Comparison of ENCODE assay signal across 19 cellular contexts in the genomic region with DNA sequence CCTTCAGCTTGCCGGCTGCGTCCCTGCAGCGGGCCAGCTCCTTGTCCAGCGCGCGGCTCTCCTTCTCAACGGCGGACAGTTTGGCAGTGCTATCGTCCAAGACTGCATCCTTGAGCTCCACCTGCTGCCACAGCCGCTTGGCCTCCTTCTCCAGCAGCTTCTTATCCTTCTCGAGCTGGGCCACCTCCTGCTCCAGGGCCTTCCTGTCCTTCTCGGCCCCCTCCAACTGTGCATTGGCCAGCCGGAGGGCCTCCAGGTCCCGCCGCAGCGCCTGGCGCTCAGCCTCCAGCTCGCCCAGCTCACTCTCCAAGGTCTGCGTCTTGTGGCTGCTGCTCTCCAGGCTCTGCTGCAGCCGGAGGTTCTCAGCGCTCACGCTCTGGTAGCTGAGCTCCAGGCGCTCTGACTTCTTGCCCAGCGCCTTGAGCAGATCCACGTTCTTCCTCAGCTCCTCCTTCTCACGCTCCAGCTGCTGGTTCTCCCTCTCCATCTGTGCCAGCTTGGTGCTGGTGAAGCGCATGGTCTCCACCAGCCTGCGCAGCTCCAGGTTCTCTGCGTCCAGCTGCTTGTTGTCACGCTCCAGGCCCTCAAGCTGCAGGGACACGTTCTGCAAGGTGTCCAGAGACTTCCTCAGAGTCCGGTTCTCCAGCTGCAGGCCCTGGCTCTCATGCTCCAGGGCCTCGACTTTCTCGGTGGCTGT.
A peak's percentile ranks its signal among the peaks of the same experiment; 100 is the strongest.
DNase-seq lines count a peak whose midpoint lies in the region; ATAC-seq and TF ChIP-seq lines count a peak whose summit lies in the region.
"Had no signal": no experiment of that assay in that cellular context is flagged by ENCODE, and none has a peak within 500 bp of the region (broad histone marks: within the 10 kb centered on the region; RNA-seq: fewer than 3 reads in every experiment).

No MANE protein-coding gene starts in this region.

- H3K9me3 ChIP-seq in mammary epithelial cell (replicated peaks; ENCODE audit: insufficient read depth, low read length), result no peaks in the 10 kb centered on the region
- H3K9me3 ChIP-seq: heart left ventricle, left ventricle myocardium inferior, mucosa of descending colon, right atrium auricular region had no signal

- BruUV-seq in MCF 10A (replicated peaks; lab: Mats Ljungman, UMichigan) (no TSS peak), mammary epithelial cell (replicated peaks; lab: Mats Ljungman, UMichigan) (no TSS peak)

- H3K4me3 Mint-ChIP-seq in MCF 10A (ENCODE audit: unreplicated experiment) (no peak overlapping the region), T-cell (no peak overlapping the region)
- peak overlapping the region; percentile 63 for H3K4me3 Mint-ChIP-seq in central memory CD8-positive, alpha-beta T cell
- H3K4me3 Mint-ChIP-seq in stimulated activated naive B cell treated with anti-CD40 and anti-IgM and Interleukin-4, amounts not matched to agents 10 μg/mL and 1 μg/mL and 100 μg/mL, for 72 hours, result peak overlapping the region; percentile 36 to 49
- H3K4me3 Mint-ChIP-seq: activated B cell treated with CpG ODN at 0.5 μM for 24 hours had no signal

- DNase-seq in MCF 10A (ENCODE audit: unreplicated experiment), result no peak
- DNase-seq in mammary epithelial cell, result no peak
- no peak for DNase-seq in T-cell
- no peak for DNase-seq in central memory CD8-positive, alpha-beta T cell (ENCODE audit: low spot score in 2 of 2)
- no peak for DNase-seq in stimulated activated naive B cell treated with anti-CD40 and anti-IgM and Interleukin-4, amounts not matched to agents 10 μg/mL and 1 μg/mL and 100 μg/mL, for 72 hours
- DNase-seq in GM20000 (ENCODE audit: low spot score), result no peak
- DNase-seq in D341Med (ENCODE audit: low spot score), result no peak
- DNase-seq in omental fat pad (ENCODE audit: low spot score), result no peak
- DNase-seq: activated B cell treated with CpG ODN at 0.5 μM for 24 hours, Calu3, GM23248, left ventricle myocardium inferior, NCI-H1417, OCI-M1 had no signal

- no peak overlapping the region for H3K4me3 ChIP-seq in mammary epithelial cell (replicated peaks in 1 of 3; ENCODE audit: insufficient read depth in 1 of 3, low read depth in 2 of 3, low read length in 3 of 3)
- H3K4me3 ChIP-seq: coronary artery, GM23248, heart left ventricle, left ventricle myocardium inferior, mucosa of descending colon, right atrium auricular region, tibial nerve had no signal

- WGBS in mammary epithelial cell (ENCODE audit: low coverage, missing lambda C conversion rate), result 96% methylated on average over 31 of the region's 34 CpGs

- H3K27me3 Mint-ChIP-seq in MCF 10A (ENCODE audit: insufficient read depth, unreplicated experiment) (no peaks in the 10 kb centered on the region), T-cell (no peaks in the 10 kb centered on the region)
- no peaks in the 10 kb centered on the region for H3K27me3 Mint-ChIP-seq in central memory CD8-positive, alpha-beta T cell
- H3K27me3 Mint-ChIP-seq in stimulated activated naive B cell treated with anti-CD40 and anti-IgM and Interleukin-4, amounts not matched to agents 10 μg/mL and 1 μg/mL and 100 μg/mL, for 72 hours, result no peaks in the 10 kb centered on the region
- H3K27me3 Mint-ChIP-seq: activated B cell treated with CpG ODN at 0.5 μM for 24 hours had no signal

- no peak for ATAC-seq in T-cell (replicated peaks in 1 of 4)
- ATAC-seq in central memory CD8-positive, alpha-beta T cell (replicated peaks; ENCODE audit: extremely low read depth, poor library complexity, severe bottlenecking), result no peak
- ATAC-seq in stimulated activated naive B cell treated with anti-CD40 and anti-IgM and Interleukin-4, amounts not matched to agents 10 μg/mL and 1 μg/mL and 100 μg/mL, for 72 hours (replicated peaks), result no peak
- ATAC-seq in omental fat pad (ENCODE audit: low FRiP score), result no peak
- ATAC-seq: heart left ventricle, mucosa of descending colon had no signal

- H3K4me1 Mint-ChIP-seq in MCF 10A (ENCODE audit: insufficient read depth, unreplicated experiment) (peaks cover 18% of the 10 kb centered on the region), T-cell (peaks cover 74 to 84% (median 79%) of the 10 kb centered on the region in 3 donors)
- peaks cover 69% of the 10 kb centered on the region for H3K4me1 Mint-ChIP-seq in central memory CD8-positive, alpha-beta T cell
- H3K4me1 Mint-ChIP-seq in stimulated activated naive B cell treated with anti-CD40 and anti-IgM and Interleukin-4, amounts not matched to agents 10 μg/mL and 1 μg/mL and 100 μg/mL, for 72 hours, result peaks cover 54 to 79% of the 10 kb centered on the region in 2 donors

- no peaks in the 10 kb centered on the region for H4K20me1 ChIP-seq in mammary epithelial cell (ENCODE audit: insufficient read depth, low read length)

- H3K36me3 ChIP-seq in mammary epithelial cell (ENCODE audit: insufficient read depth, low read length), result no peaks in the 10 kb centered on the region
- H3K36me3 ChIP-seq: right atrium auricular region had no signal

- H2AFZ ChIP-seq in mammary epithelial cell (ENCODE audit: low read depth, low read length), result no peak overlapping the region
- H2AFZ ChIP-seq: GM23248 had no signal

- H3K9me3 Mint-ChIP-seq in MCF 10A (ENCODE audit: unreplicated experiment), result no peaks in the 10 kb centered on the region
- no peaks in the 10 kb centered on the region for H3K9me3 Mint-ChIP-seq in T-cell
- no peaks in the 10 kb centered on the region for H3K9me3 Mint-ChIP-seq in central memory CD8-positive, alpha-beta T cell
- no peaks in the 10 kb centered on the region for H3K9me3 Mint-ChIP-seq in stimulated activated naive B cell treated with anti-CD40 and anti-IgM and Interleukin-4, amounts not matched to agents 10 μg/mL and 1 μg/mL and 100 μg/mL, for 72 hours
- H3K9me3 Mint-ChIP-seq: activated B cell treated with CpG ODN at 0.5 μM for 24 hours had no signal

- POLR2A ChIA-PET in MCF 10A (lab: Yijun Ruan, JAX), result no interaction called here
- POLR2A ChIA-PET in T-cell (lab: Charles Lee), result no interaction called here

- in situ Hi-C loops in mammary epithelial cell (cut with MboI; ENCODE audit: low sequenced_read_pairs in 2 of 2), result no loop called here

- no peaks in the 10 kb centered on the region for H3K27me3 ChIP-seq in mammary epithelial cell (ENCODE audit: insufficient read depth, low read length)
- H3K27me3 ChIP-seq: heart left ventricle, right atrium auricular region had no signal

- peaks cover 10% of the 10 kb centered on the region for H3K4me1 ChIP-seq in mammary epithelial cell (ENCODE audit: insufficient read depth, low read length)

- H3K27ac Mint-ChIP-seq in MCF 10A (ENCODE audit: low read depth, unreplicated experiment) (peak overlapping the region; percentile 61), T-cell (peak overlapping the region; percentile 73 to 92)
- peak overlapping the region; percentile 84 for H3K27ac Mint-ChIP-seq in central memory CD8-positive, alpha-beta T cell (ENCODE audit: low read depth)
- peak overlapping the region; percentile 85 for H3K27ac Mint-ChIP-seq in stimulated activated naive B cell treated with anti-CD40 and anti-IgM and Interleukin-4, amounts not matched to agents 10 μg/mL and 1 μg/mL and 100 μg/mL, for 72 hours

- dilution Hi-C loops in mammary epithelial cell (cut with HindIII; ENCODE audit: low sequenced_read_pairs), result no loop called here

- H3K27ac ChIP-seq in mammary epithelial cell (ENCODE audit: insufficient read depth, low read depth, low read length), result no peak overlapping the region
- H3K27ac ChIP-seq: coronary artery, GM23248, heart left ventricle, left ventricle myocardium inferior, right atrium auricular region, tibial nerve had no signal

- no peak overlapping the region for H3K4me2 ChIP-seq in mammary epithelial cell (ENCODE audit: insufficient read depth, low read depth, low read length)

- H3K36me3 Mint-ChIP-seq in MCF 10A (ENCODE audit: insufficient read depth, unreplicated experiment) (peaks cover 6% of the 10 kb centered on the region), T-cell (peaks cover 62% of the 10 kb centered on the region)
- peaks cover 85% of the 10 kb centered on the region for H3K36me3 Mint-ChIP-seq in central memory CD8-positive, alpha-beta T cell (ENCODE audit: insufficient read depth)
- peaks cover 55 to 77% of the 10 kb centered on the region in 2 donors for H3K36me3 Mint-ChIP-seq in stimulated activated naive B cell treated with anti-CD40 and anti-IgM and Interleukin-4, amounts not matched to agents 10 μg/mL and 1 μg/mL and 100 μg/mL, for 72 hours

- TF ChIP-seq CTCF in MCF 10A (IDR thresholded peaks at IDR 0.05; ENCODE audit: unreplicated experiment), result no peak
- no peak for TF ChIP-seq CTCF in mammary epithelial cell (conservative IDR thresholded peaks at IDR 0.05 in 1 of 2, IDR thresholded peaks at IDR 0.05 in 1 of 2; ENCODE audit: extremely low read depth in 1 of 2, insufficient read depth in 1 of 2, low read depth in 1 of 2, low read length in 2 of 2)
- TF ChIP-seq CTCF in GM20000 (IDR thresholded peaks at IDR 0.05; ENCODE audit: extremely low read depth, missing control alignments), result no peak
- TF ChIP-seq CTCF in omental fat pad (IDR thresholded peaks at IDR 0.05), result no peak

- no peak overlapping the region for H3K9ac ChIP-seq in mammary epithelial cell (ENCODE audit: insufficient read depth, low read length)
- H3K9ac ChIP-seq: GM23248 had no signal

- no peaks in the 10 kb centered on the region for H3K79me2 ChIP-seq in mammary epithelial cell (ENCODE audit: insufficient read depth, low read length)

- intact Hi-C loops in MCF 10A (cut with micrococcal nuclease), result no loop called here
- intact Hi-C loops in mammary epithelial cell (cut with micrococcal nuclease), result no loop called here

- CTCF ChIA-PET in MCF 10A (lab: Yijun Ruan, JAX) (interaction anchor here (0.5 to 3.5 kb wide), 4 partner anchors 10 to 56 kb away, joined by 3 to 8 read pairs (median 6); no protein-coding TSS in a partner anchor), mammary epithelial cell (lab: Charles Lee; ENCODE audit: low non-redundant PET) (no interaction called here), T-cell (lab: Charles Lee) (interaction anchor here in 1 of 2 donors (0.6 to 0.9 kb wide), 2 partner anchors 10 to 136 kb away, joined by 3 read pairs; no protein-coding TSS in a partner anchor)

Comparison
In these comparisons a context has a peak if more than half of its experiments do, and no peak if none do; other contexts are left out.
1. H3K4me3 Mint-ChIP-seq: peak in central memory CD8-positive, alpha-beta T cell (single experiment) and stimulated activated naive B cell treated with anti-CD40 and anti-IgM and Interleukin-4, amounts not matched to agents 10 μg/mL and 1 μg/mL and 100 μg/mL, for 72 hours (2 of 2); none in MCF 10A (single experiment) and T-cell (0 of 3).
2. Peak in every context shown above with its lines, with median percentiles within 50 percentile points of each other: H3K27ac Mint-ChIP-seq.